ENCODE assay signal across 11 cellular contexts in the genomic region with DNA sequence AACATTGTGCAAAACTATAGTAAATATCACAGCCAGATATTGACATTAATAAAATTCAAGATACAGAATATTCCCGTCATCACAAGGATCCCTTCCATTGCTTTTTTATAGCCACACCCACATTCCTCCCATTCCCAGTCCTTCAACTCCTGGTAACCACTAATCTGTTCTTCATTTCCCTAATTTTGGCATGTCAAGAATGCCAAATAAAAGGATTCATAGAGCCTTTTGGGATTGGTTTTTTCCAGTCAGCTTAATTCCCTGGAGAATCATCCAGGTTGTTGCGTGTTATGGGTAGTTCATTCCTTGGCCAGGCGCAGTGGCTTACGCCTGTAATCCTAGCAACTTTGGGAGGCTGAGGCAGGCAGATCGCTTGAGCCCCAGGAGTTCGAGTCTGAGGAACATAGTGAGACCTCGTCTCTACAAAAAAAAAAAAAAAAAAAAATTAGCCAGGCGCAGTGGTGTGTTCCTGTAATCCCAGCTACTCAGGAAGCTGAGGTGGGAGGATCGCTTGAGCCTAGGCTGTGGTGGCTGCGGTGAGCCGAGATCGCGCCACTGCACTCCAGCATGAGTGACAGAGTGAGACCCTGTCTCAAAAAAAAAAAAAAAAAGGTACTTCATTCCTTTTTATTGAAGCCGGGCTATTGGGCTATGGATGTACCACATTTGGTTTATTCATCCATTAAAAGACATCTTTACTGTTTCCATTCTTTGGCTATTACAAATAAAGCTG. TPM values are rescaled to one million over a fixed set of nuclear protein-coding genes. Genes with fewer than 3 reads are reported as not detected.
DNase-seq lines count a peak whose midpoint lies in the region; ATAC-seq and TF ChIP-seq lines count a peak whose summit lies in the region.
"Had no signal": no experiment of that assay in that cellular context is flagged by ENCODE, and none has a peak within 500 bp of the region (broad histone marks: within the 10 kb centered on the region; RNA-seq: fewer than 3 reads in every experiment).

No MANE protein-coding gene starts in this region.

- intact Hi-C loops in CD14-positive monocyte (cut with micrococcal nuclease) (loop anchor here in 1 of 2 donors (5.0 kb wide), 1 partner anchor 33 kb away; no protein-coding TSS in a partner anchor), testis (cut with DNase I; ENCODE audit: low total_unique reads) (no loop called here)

- H3K27ac ChIP-seq in mesodermal cell (ENCODE audit: low read depth, low read length, severe bottlenecking), result peak overlapping the region; percentile 45
- no peak overlapping the region for H3K27ac ChIP-seq in testis
- H3K27ac ChIP-seq in Peyer's patch, result no peak overlapping the region
- no peak overlapping the region for H3K27ac ChIP-seq in gastroesophageal sphincter
- H3K27ac ChIP-seq: hepatocyte had no signal

- TF ChIP-seq POLR2A in testis (IDR thresholded peaks at IDR 0.05), result no peak
- no peak for TF ChIP-seq POLR2A in Peyer's patch (IDR thresholded peaks at IDR 0.05)
- no peak for TF ChIP-seq POLR2A in gastroesophageal sphincter (IDR thresholded peaks at IDR 0.05)

- no peaks in the 10 kb centered on the region for H3K27me3 ChIP-seq in testis
- H3K27me3 ChIP-seq in Peyer's patch, result no peaks in the 10 kb centered on the region
- no peaks in the 10 kb centered on the region for H3K27me3 ChIP-seq in gastroesophageal sphincter
- H3K27me3 ChIP-seq: hepatocyte had no signal

- no peaks in the 10 kb centered on the region for H3K36me3 ChIP-seq in mesodermal cell (ENCODE audit: control insufficient read depth, insufficient read depth, low read length)
- H3K36me3 ChIP-seq in testis (ENCODE audit: low read depth, missing control alignments), result no peaks in the 10 kb centered on the region
- no peaks in the 10 kb centered on the region for H3K36me3 ChIP-seq in Peyer's patch
- no peaks in the 10 kb centered on the region for H3K36me3 ChIP-seq in gastroesophageal sphincter

- no peak for DNase-seq in CD14-positive monocyte (ENCODE audit: low spot score)
- DNase-seq in HS-27A (ENCODE audit: low read depth), result peak; percentile 63
- DNase-seq in testis, result no peak
- DNase-seq in Peyer's patch, result no peak
- no peak for DNase-seq in activated CD4-positive, alpha-beta T cell treated with anti-CD3 and anti-CD28 coated beads for 4 hours
- DNase-seq: NCI-H2029, occipital lobe had no signal

- peaks cover 0 to 2% (median 0%) of the 10 kb centered on the region in 7 donors for H3K9me3 Mint-ChIP-seq in CD14-positive monocyte
- no peaks in the 10 kb centered on the region for H3K9me3 Mint-ChIP-seq in activated T-helper 17 cell treated with anti-CD3 and anti-CD28 coated beads, Interleukin-2, amount 50 U/mL, for 72 hours

- peaks cover 11 to 18% of the 10 kb centered on the region in 2 donors for H3K36me3 Mint-ChIP-seq in CD14-positive monocyte
- H3K36me3 Mint-ChIP-seq in activated T-helper 17 cell treated with anti-CD3 and anti-CD28 coated beads, Interleukin-2, amount 50 U/mL, for 72 hours (ENCODE audit: low read depth), result peaks cover 29% of the 10 kb centered on the region

- no peak overlapping the region for H3K4me3 Mint-ChIP-seq in CD14-positive monocyte
- H3K4me3 Mint-ChIP-seq in activated T-helper 17 cell treated with anti-CD3 and anti-CD28 coated beads, Interleukin-2, amount 50 U/mL, for 72 hours, result peak overlapping the region; percentile 90

- H3K4me1 Mint-ChIP-seq in CD14-positive monocyte, result peaks cover 47% of the 10 kb centered on the region
- H3K4me1 Mint-ChIP-seq in activated T-helper 17 cell treated with anti-CD3 and anti-CD28 coated beads, Interleukin-2, amount 50 U/mL, for 72 hours, result peaks cover 22% of the 10 kb centered on the region

- H3K4me1 ChIP-seq in mesodermal cell (ENCODE audit: control insufficient read depth, insufficient read depth, low read length, poor library complexity, severe bottlenecking) (peaks cover 7% of the 10 kb centered on the region), testis (peaks cover 7% of the 10 kb centered on the region), Peyer's patch (peaks cover 0 to 18% (median 0%) of the 10 kb centered on the region in 4 donors), gastroesophageal sphincter (peaks cover 0 to 36% (median 7%) of the 10 kb centered on the region in 3 donors)

- H3K27me3 Mint-ChIP-seq in CD14-positive monocyte (ENCODE audit: low read depth in 3 of 3), result peaks cover 2 to 3% (median 3%) of the 10 kb centered on the region in 3 donors
- no peaks in the 10 kb centered on the region for H3K27me3 Mint-ChIP-seq in activated T-helper 17 cell treated with anti-CD3 and anti-CD28 coated beads, Interleukin-2, amount 50 U/mL, for 72 hours

- no peaks in the 10 kb centered on the region for H3K9me3 ChIP-seq in mesodermal cell (ENCODE audit: control insufficient read depth, low read length)
- H3K9me3 ChIP-seq in testis, result no peaks in the 10 kb centered on the region
- no peaks in the 10 kb centered on the region for H3K9me3 ChIP-seq in Peyer's patch
- H3K9me3 ChIP-seq in gastroesophageal sphincter, result no peaks in the 10 kb centered on the region

- ATAC-seq in activated T-helper 17 cell treated with anti-CD3 and anti-CD28 coated beads, Interleukin-2, amount 50 U/mL, for 72 hours (replicated peaks), result no peak
- no peak for ATAC-seq in gastroesophageal sphincter

- no peak for TF ChIP-seq CTCF in CD14-positive monocyte (IDR thresholded peaks at IDR 0.05)
- TF ChIP-seq CTCF in testis (IDR thresholded peaks at IDR 0.05), result no peak
- no peak for TF ChIP-seq CTCF in Peyer's patch (IDR thresholded peaks at IDR 0.05)
- no peak for TF ChIP-seq CTCF in gastroesophageal sphincter (IDR thresholded peaks at IDR 0.05)

- H3K4me3 ChIP-seq in mesodermal cell (ENCODE audit: extremely low read depth, insufficient read depth, low read length, poor library complexity, severe bottlenecking) (no peak overlapping the region), testis (no peak overlapping the region), Peyer's patch (no peak overlapping the region), gastroesophageal sphincter (no peak overlapping the region)
- H3K4me3 ChIP-seq: hepatocyte had no signal

- 91 to 92% methylated on average over 8 to 9 of the region's 14 CpGs for WGBS in mesodermal cell (ENCODE audit: insufficient coverage in 2 of 2), 2 experiments
- 78 to 81% methylated on average over 14 of the region's 14 CpGs for WGBS in testis, 2 donors
- WGBS in gastroesophageal sphincter (ENCODE audit: low coverage in 1 of 2), 2 donors, result 25 to 80% methylated on average over 1 to 13 of the region's 14 CpGs

- peak overlapping the region; percentile 13 to 80 (median 62) for H3K27ac Mint-ChIP-seq in CD14-positive monocyte
- H3K27ac Mint-ChIP-seq in activated T-helper 17 cell treated with anti-CD3 and anti-CD28 coated beads, Interleukin-2, amount 50 U/mL, for 72 hours, result peak overlapping the region; percentile 30

- no peak for TF ChIP-seq EP300 in gastroesophageal sphincter (IDR thresholded peaks at IDR 0.05)

RNA-seq across cellular contexts. Expression of a gene that starts 2.7 kb away (rescaled TPM):
- polyA plus RNA-seq in CD14-positive monocyte, result 10 to 100 TPM; 41.0 to 49.9 TPM
- total RNA-seq in activated T-helper 17 cell treated with anti-CD3 and anti-CD28 coated beads, Interleukin-2, amount 50 U/mL, for 72 hours, result 100 to 1,000 TPM in 1 of 2 donors, 10 to 100 TPM in 1; 77.6 to 128 TPM
- polyA plus RNA-seq in mesodermal cell (2013, experiment 1 of 2), result 39.8 TPM
- 36.7 TPM for polyA plus RNA-seq in mesodermal cell (2013, experiment 2 of 2)
- 10 to 100 TPM; 82.4 to 95.1 TPM for total RNA-seq in testis
- 87.0 TPM for polyA plus RNA-seq in testis (ENCODE audit: insufficient read depth, low read depth, low replicate concordance)
- 100 to 1,000 TPM in 3 of 4 donors, 10 to 100 TPM in 1; 88.3 to 246 (median 217) TPM for total RNA-seq in Peyer's patch
- 100 to 1,000 TPM; 112 to 222 (median 137) TPM for total RNA-seq in gastroesophageal sphincter

RNA-seq across cellular contexts. Expression of a gene that starts 27.1 kb away (rescaled TPM):
- polyA plus RNA-seq in CD14-positive monocyte, result 10 to 100 TPM; 45.7 to 49.0 TPM
- 100 to 1,000 TPM in 1 of 2 donors, 10 to 100 TPM in 1; 78.2 to 103 TPM for total RNA-seq in activated T-helper 17 cell treated with anti-CD3 and anti-CD28 coated beads, Interleukin-2, amount 50 U/mL, for 72 hours
- 97.2 TPM for polyA plus RNA-seq in mesodermal cell (2013, experiment 1 of 2)
- 81.6 TPM for polyA plus RNA-seq in mesodermal cell (2013, experiment 2 of 2)
- 100 to 1,000 TPM; 164 to 236 TPM for total RNA-seq in testis
- polyA plus RNA-seq in testis (ENCODE audit: insufficient read depth, low read depth, low replicate concordance), result 77.8 TPM
- total RNA-seq in Peyer's patch, result 100 to 1,000 TPM in 3 of 4 donors, 10 to 100 TPM in 1; 80.9 to 319 (median 262) TPM
- 100 to 1,000 TPM; 124 to 193 (median 160) TPM for total RNA-seq in gastroesophageal sphincter

RNA-seq across cellular contexts. Expression of a gene that starts 35.4 kb away (rescaled TPM):
- polyA plus RNA-seq in CD14-positive monocyte, result 10 to 100 TPM; 32.2 to 33.9 TPM
- total RNA-seq in activated T-helper 17 cell treated with anti-CD3 and anti-CD28 coated beads, Interleukin-2, amount 50 U/mL, for 72 hours, result 100 to 1,000 TPM in 1 of 2 donors, 10 to 100 TPM in 1; 80.2 to 110 TPM
- 52.2 TPM for polyA plus RNA-seq in mesodermal cell (2013, experiment 1 of 2)
- polyA plus RNA-seq in mesodermal cell (2013, experiment 2 of 2), result 49.1 TPM
- 10 to 100 TPM; 58.8 to 72.8 TPM for total RNA-seq in testis
- 68.8 TPM for polyA plus RNA-seq in testis (ENCODE audit: insufficient read depth, low read depth, low replicate concordance)
- 10 to 100 TPM; 67.8 to 96.4 (median 88.9) TPM for total RNA-seq in Peyer's patch
- total RNA-seq in gastroesophageal sphincter, result 10 to 100 TPM; 34.2 to 46.4 (median 41.4) TPM
